In genomic region chr17:12022310-12022709, GRCh38 we compare ENCODE assay signal across 11 cellular contexts. TPM values are rescaled to one million over a fixed set of nuclear protein-coding genes. Genes with fewer than 3 reads are reported as not detected.
DNase-seq lines count a peak whose midpoint lies in the region; ATAC-seq and TF ChIP-seq lines count a peak whose summit lies in the region.
"Had no signal": no experiment of that assay in that cellular context is flagged by ENCODE, and none has a peak within 500 bp of the region (broad histone marks: within the 10 kb centered on the region; RNA-seq: fewer than 3 reads in every experiment).

No MANE protein-coding gene starts in this region.

- no peak for TF ChIP-seq CTCF in breast epithelium (IDR thresholded peaks at IDR 0.05)
- no peak for TF ChIP-seq CTCF in nephron (IDR thresholded peaks at IDR 0.05; ENCODE audit: unreplicated experiment in 3 of 3)

- H2BK15ac ChIP-seq in neuronal stem cell (ENCODE audit: low read length) = no peak overlapping the region

- intact Hi-C loops in breast epithelium (cut with DNase I; ENCODE audit: low total_unique reads) = no loop called here

- no peak overlapping the region for H2AFZ ChIP-seq in Karpas-422 (ENCODE audit: low read length)
- no peak overlapping the region for H2AFZ ChIP-seq in neuronal stem cell (ENCODE audit: low read length)

- H3K36me3 ChIP-seq in CD8-positive, alpha-beta memory T cell (ENCODE audit: insufficient read depth, low read length) = no peaks in the 10 kb centered on the region
- H3K36me3 ChIP-seq in Karpas-422 (ENCODE audit: insufficient read depth, low read length) = no peaks in the 10 kb centered on the region
- no peaks in the 10 kb centered on the region for H3K36me3 ChIP-seq in breast epithelium
- H3K36me3 ChIP-seq in neuronal stem cell (replicated peaks in 1 of 2; ENCODE audit: control insufficient read depth in 2 of 2, insufficient read depth in 2 of 2, low read length in 2 of 2) = peaks cover 0 to 11% of the 10 kb centered on the region in 2 donors

- H3K9me3 ChIP-seq in CD8-positive, alpha-beta memory T cell (ENCODE audit: low read length) = no peaks in the 10 kb centered on the region
- H3K9me3 ChIP-seq in Karpas-422 (ENCODE audit: low read length) = no peaks in the 10 kb centered on the region
- no peaks in the 10 kb centered on the region for H3K9me3 ChIP-seq in breast epithelium
- no peaks in the 10 kb centered on the region for H3K9me3 ChIP-seq in neuronal stem cell (replicated peaks in 1 of 2; ENCODE audit: control insufficient read depth in 2 of 2, insufficient read depth in 1 of 2, low read depth in 1 of 2, low read length in 2 of 2)

- H3K79me1 ChIP-seq in neuronal stem cell (ENCODE audit: low read depth, low read length) = peaks cover 4% of the 10 kb centered on the region

- H3K23ac ChIP-seq in neuronal stem cell (ENCODE audit: low read depth, low read length, poor library complexity) = no peak overlapping the region

- H3K9me3 Mint-ChIP-seq in CD8-positive, alpha-beta memory T cell = no peaks in the 10 kb centered on the region
- H3K9me3 Mint-ChIP-seq in nephron = no peaks in the 10 kb centered on the region

- H3K14ac ChIP-seq in neuronal stem cell (ENCODE audit: low read length) = no peak overlapping the region

- no peaks in the 10 kb centered on the region for H3K27me3 Mint-ChIP-seq in CD8-positive, alpha-beta memory T cell
- H3K27me3 Mint-ChIP-seq in nephron (ENCODE audit: low read depth) = peaks cover 3% of the 10 kb centered on the region

- H2BK120ac ChIP-seq in neuronal stem cell (ENCODE audit: low read depth, low read length) = no peak overlapping the region

- H3K4me1 ChIP-seq in CD8-positive, alpha-beta memory T cell (ENCODE audit: insufficient read depth, low read length) = peaks cover 42% of the 10 kb centered on the region
- peaks cover 16% of the 10 kb centered on the region for H3K4me1 ChIP-seq in Karpas-422 (ENCODE audit: low read length)
- peaks cover 0 to 5% of the 10 kb centered on the region in 2 donors for H3K4me1 ChIP-seq in breast epithelium
- peaks cover 3 to 9% of the 10 kb centered on the region in 2 donors for H3K4me1 ChIP-seq in neuronal stem cell (ENCODE audit: control insufficient read depth in 2 of 2, insufficient read depth in 1 of 2, low read depth in 1 of 2, low read length in 2 of 2)

- no peak overlapping the region for H3K18ac ChIP-seq in neuronal stem cell (ENCODE audit: low read length)

- H3K27ac ChIP-seq in CD8-positive, alpha-beta memory T cell (ENCODE audit: low read depth, low read length) = no peak overlapping the region
- H3K27ac ChIP-seq in Karpas-422 (ENCODE audit: low read length) = no peak overlapping the region
- H3K27ac ChIP-seq in breast epithelium = peak overlapping the region in 1 of 2 donors; percentile 6
- H3K27ac ChIP-seq in neuronal stem cell (replicated peaks; ENCODE audit: low read length) = no peak overlapping the region

- no peaks in the 10 kb centered on the region for H3K27me3 ChIP-seq in CD8-positive, alpha-beta memory T cell (ENCODE audit: insufficient read depth, low read length, poor library complexity, severe bottlenecking)
- no peaks in the 10 kb centered on the region; the same call in 1 of the 2 replicates for H3K27me3 ChIP-seq in Karpas-422 (ENCODE audit: low read length)
- no peaks in the 10 kb centered on the region for H3K27me3 ChIP-seq in breast epithelium
- peaks cover 2 to 12% (median 10%) of the 10 kb centered on the region in 3 experiments for H3K27me3 ChIP-seq in neuronal stem cell (ENCODE audit: control insufficient read depth in 3 of 3, insufficient read depth in 3 of 3, low read depth in 1 of 3, low read length in 3 of 3)

- no peak for DNase-seq in CD8-positive, alpha-beta memory T cell
- no peak for DNase-seq in Karpas-422
- no peak for DNase-seq in breast epithelium (ENCODE audit: low spot score in 2 of 2)
- DNase-seq in neuronal stem cell (ENCODE audit: low spot score) = no peak
- no peak for DNase-seq in NOMO-1 treated with DMSO at 0.1 percent for 48 hours (lab: John Stamatoyannopoulos, UW; ENCODE audit: unreplicated experiment)
- DNase-seq: anterior cingulate cortex; head of caudate nucleus; stimulated activated CD8-positive, alpha-beta memory T cell treated with anti-CD3 and anti-CD28 coated beads, Interleukin-4, amount 100 ng/mL, for 48 hours had no signal

- CTCF ChIA-PET in CD8-positive, alpha-beta memory T cell (lab: Charles Lee) = interaction anchor here (1.0 to 3.4 kb wide), 2 partner anchors 10 to 25 kb away, joined by 3 to 23 read pairs; partner anchors contain the start of gene ZNF18

- peaks cover 57% of the 10 kb centered on the region for H3K79me2 ChIP-seq in Karpas-422 (ENCODE audit: low read length)

- H4K8ac ChIP-seq in neuronal stem cell (ENCODE audit: low read depth, low read length) = no peak overlapping the region

- H4K91ac ChIP-seq in neuronal stem cell (ENCODE audit: low read depth, low read length, poor library complexity) = no peak overlapping the region

- POLR2A ChIA-PET in CD8-positive, alpha-beta memory T cell (lab: Charles Lee) = interaction anchor here (2.0 kb wide), 1 partner anchor 25 kb away, joined by 20 read pairs; the partner anchor contains the start of gene ZNF18

- ATAC-seq in HG02840 (IDR thresholded peaks at IDR 0.05; ENCODE audit: low FRiP score, unreplicated experiment) = no peak
- no peak for ATAC-seq in HG03432 (IDR thresholded peaks at IDR 0.05; ENCODE audit: unreplicated experiment)

- H3K4me1 Mint-ChIP-seq in CD8-positive, alpha-beta memory T cell = peaks cover 51 to 70% (median 68%) of the 10 kb centered on the region in 3 donors
- H3K4me1 Mint-ChIP-seq in nephron = peaks cover 26% of the 10 kb centered on the region

- no peak overlapping the region for H3K9ac ChIP-seq in Karpas-422 (ENCODE audit: low read length)
- H3K9ac ChIP-seq in neuronal stem cell (ENCODE audit: low read depth, low read length, poor library complexity) = no peak overlapping the region

- H3K4me3 ChIP-seq in CD8-positive, alpha-beta memory T cell (ENCODE audit: low read length) = no peak overlapping the region
- H3K4me3 ChIP-seq in Karpas-422 (ENCODE audit: low read length) (peak overlapping the region; percentile 81; the same call in 1 of the 2 replicates), breast epithelium (peak overlapping the region in 2 of 3 donors; percentile 96 to 100), neuronal stem cell (ENCODE audit: low read length in 2 of 2) (no peak overlapping the region)

- peak overlapping the region; percentile 21 to 93 (median 84) for H3K4me3 Mint-ChIP-seq in CD8-positive, alpha-beta memory T cell
- peak overlapping the region; percentile 83 to 92 (median 89) for H3K4me3 Mint-ChIP-seq in nephron

- H2BK12ac ChIP-seq in neuronal stem cell (ENCODE audit: low read length) = no peak overlapping the region

- no CpG with 5 or more reads among the region's 2 CpGs for WGBS in neuronal stem cell (ENCODE audit: extremely low coverage in 2 of 2, insufficient read length in 2 of 2, insufficient replicate concordance in 1 of 2), 2 donors

- H3K4ac ChIP-seq in neuronal stem cell (ENCODE audit: low read length) = no peak overlapping the region

- H3K4me2 ChIP-seq in Karpas-422 (ENCODE audit: low read depth, low read length, poor library complexity, severe bottlenecking) (peak overlapping the region; percentile 91), neuronal stem cell (ENCODE audit: insufficient read depth, low read length, poor library complexity, severe bottlenecking) (no peak overlapping the region)

- peaks cover 53% of the 10 kb centered on the region for H4K20me1 ChIP-seq in Karpas-422 (ENCODE audit: insufficient read depth, low read depth, low read length)

- H3K9me2 ChIP-seq in Karpas-422 (replicated peaks; ENCODE audit: insufficient read depth, low read length) = no peaks in the 10 kb centered on the region

- no peak for TF ChIP-seq POLR2A in breast epithelium (IDR thresholded peaks at IDR 0.05)

- no peak overlapping the region for H2BK5ac ChIP-seq in neuronal stem cell (ENCODE audit: low read length)

- H3K27ac Mint-ChIP-seq in CD8-positive, alpha-beta memory T cell = peak overlapping the region in 3 of 8 donors; percentile 5 to 26 (median 6)
- H3K27ac Mint-ChIP-seq in nephron = peak overlapping the region in 2 of 3 experiments; percentile 60 to 96

- no peak overlapping the region for H2AK5ac ChIP-seq in neuronal stem cell (ENCODE audit: low read depth, low read length)

- H3K36me3 Mint-ChIP-seq in CD8-positive, alpha-beta memory T cell = peaks cover 0 to 3% (median 0%) of the 10 kb centered on the region in 3 donors
- peaks cover 5% of the 10 kb centered on the region for H3K36me3 Mint-ChIP-seq in nephron (ENCODE audit: low read depth)

RNA-seq across cellular contexts. Expression of gene MAP2K4, which starts 1.6 kb away (rescaled TPM):
- 10 to 100 TPM; 45.9 to 46.2 TPM for total RNA-seq in CD8-positive, alpha-beta memory T cell
- polyA plus RNA-seq in CD8-positive, alpha-beta memory T cell = 30.3 TPM
- 16.4 and 29.7 TPM in 2 replicates for total RNA-seq in Karpas-422 (2014; rRNA removed; shearing (Covaris generic); ENCODE audit: low replicate concordance)
- 10 to 100 TPM; 23.2 to 47.6 (median 38.7) TPM for total RNA-seq in breast epithelium
- 27.8 TPM for polyA plus RNA-seq in neuronal stem cell (2013, experiment 1 of 2)
- polyA plus RNA-seq in neuronal stem cell (2013, experiment 2 of 2) = 28.3 TPM

RNA-seq across cellular contexts. Expression of gene ZNF18, which starts 25.0 kb away (rescaled TPM):
- total RNA-seq in CD8-positive, alpha-beta memory T cell = 1 to 10 TPM; 5.7 to 7.2 TPM
- 9.1 TPM for polyA plus RNA-seq in CD8-positive, alpha-beta memory T cell
- total RNA-seq in Karpas-422 (2014; rRNA removed; shearing (Covaris generic); ENCODE audit: low replicate concordance) = 13.9 and 15.4 TPM in 2 replicates
- 10 to 100 TPM in 2 of 3 donors, 1 to 10 TPM in 1; 7.5 to 11.6 (median 10.2) TPM for total RNA-seq in breast epithelium
- polyA plus RNA-seq in neuronal stem cell (2013, experiment 1 of 2) = 5.4 TPM
- polyA plus RNA-seq in neuronal stem cell (2013, experiment 2 of 2) = 5.8 TPM

Comparison
In these comparisons a context has a peak if more than half of its experiments do, and no peak if none do; other contexts are left out.
1. H3K4me3 ChIP-seq: peak in Karpas-422 (single experiment) and breast epithelium (2 of 3); none in CD8-positive, alpha-beta memory T cell (single experiment) and neuronal stem cell (0 of 2).